In genomic region chr5:141615991-141616715, GRCh38 we compare ENCODE assay signal across 9 cellular contexts. TPM values are rescaled to one million over a fixed set of nuclear protein-coding genes. Genes with fewer than 3 reads are reported as not detected.
DNase-seq lines count a peak whose midpoint lies in the region; ATAC-seq, FAIRE-seq and TF ChIP-seq lines count a peak whose summit lies in the region.
"Had no signal": no experiment of that assay in that cellular context is flagged by ENCODE, and none has a peak within 500 bp of the region (broad histone marks: within the 10 kb centered on the region; RNA-seq: fewer than 3 reads in every experiment).

No MANE protein-coding gene starts in this region.

- TF ChIP-seq CTCF in OCI-LY1 (IDR thresholded peaks at IDR 0.05; ENCODE audit: low read length) (no peak), progenitor cell of endocrine pancreas (IDR thresholded peaks at IDR 0.05; ENCODE audit: unreplicated experiment) (no peak)

- no peaks in the 10 kb centered on the region for H4K20me1 ChIP-seq in OCI-LY1 (ENCODE audit: insufficient read depth, low read length)

- intact Hi-C loops in dendritic cell treated with granulocyte-macrophage colony-stimulating factor and Interleukin-4, amounts not matched to agents 40 ng/mL and 50 ng/mL, for 4 days (cut with micrococcal nuclease): no loop called here

- FAIRE-seq in GM18507 (lab: Jason Lieb, UNC): peak; percentile 47
- FAIRE-seq: islet of Langerhans had no signal

- peaks cover 31% of the 10 kb centered on the region for H3K36me3 Mint-ChIP-seq in dendritic cell treated with granulocyte-macrophage colony-stimulating factor and Interleukin-4, amounts not matched to agents 40 ng/mL and 50 ng/mL, for 4 days (ENCODE audit: low read depth)
- H3K36me3 Mint-ChIP-seq in progenitor cell of endocrine pancreas (ENCODE audit: insufficient read depth): peaks cover 2% of the 10 kb centered on the region

- ATAC-seq in GM18520 (IDR thresholded peaks at IDR 0.05; ENCODE audit: unreplicated experiment): no peak

- peak overlapping the region; percentile 92 for H3K27ac Mint-ChIP-seq in dendritic cell treated with granulocyte-macrophage colony-stimulating factor and Interleukin-4, amounts not matched to agents 40 ng/mL and 50 ng/mL, for 4 days
- peak overlapping the region; percentile 89 for H3K27ac Mint-ChIP-seq in progenitor cell of endocrine pancreas

- no peak overlapping the region for H3K27ac ChIP-seq in OCI-LY1 (ENCODE audit: low read depth, low read length, poor library complexity, severe bottlenecking)

- H3K9ac ChIP-seq in OCI-LY1 (ENCODE audit: low read length): no peak overlapping the region

- peak overlapping the region; percentile 83 for H3K4me2 ChIP-seq in OCI-LY1 (ENCODE audit: low read length)

- peaks cover 66% of the 10 kb centered on the region for H3K4me1 Mint-ChIP-seq in dendritic cell treated with granulocyte-macrophage colony-stimulating factor and Interleukin-4, amounts not matched to agents 40 ng/mL and 50 ng/mL, for 4 days (ENCODE audit: low read depth)
- peaks cover 34% of the 10 kb centered on the region for H3K4me1 Mint-ChIP-seq in progenitor cell of endocrine pancreas (ENCODE audit: low read depth)

- H3K4me3 ChIP-seq in OCI-LY1 (ENCODE audit: low read depth, low read length, poor library complexity, severe bottlenecking): peak overlapping the region; percentile 20

- H3K4me3 Mint-ChIP-seq in dendritic cell treated with granulocyte-macrophage colony-stimulating factor and Interleukin-4, amounts not matched to agents 40 ng/mL and 50 ng/mL, for 4 days: peak overlapping the region; percentile 92
- peak overlapping the region; percentile 99 for H3K4me3 Mint-ChIP-seq in progenitor cell of endocrine pancreas (ENCODE audit: low read depth)

- H3K9me3 ChIP-seq in OCI-LY1 (ENCODE audit: low read length): no peaks in the 10 kb centered on the region

- no peak for DNase-seq in GM18507 (ENCODE audit: extremely low spot score, insufficient read length, low read depth)
- no peak for DNase-seq in progenitor cell of endocrine pancreas (ENCODE audit: low spot score, unreplicated experiment)
- DNase-seq in GM03348 (ENCODE audit: low spot score): no peak
- DNase-seq in SHP77 (lab: John Stamatoyannopoulos, UW): no peak
- DNase-seq: SW 1271 had no signal

- H3K36me3 ChIP-seq in OCI-LY1 (ENCODE audit: insufficient read depth, low read length): peaks cover 25% of the 10 kb centered on the region

- H3K27me3 Mint-ChIP-seq in dendritic cell treated with granulocyte-macrophage colony-stimulating factor and Interleukin-4, amounts not matched to agents 40 ng/mL and 50 ng/mL, for 4 days: no peaks in the 10 kb centered on the region
- no peaks in the 10 kb centered on the region for H3K27me3 Mint-ChIP-seq in progenitor cell of endocrine pancreas

- H3K9me3 Mint-ChIP-seq in dendritic cell treated with granulocyte-macrophage colony-stimulating factor and Interleukin-4, amounts not matched to agents 40 ng/mL and 50 ng/mL, for 4 days: no peaks in the 10 kb centered on the region
- H3K9me3 Mint-ChIP-seq in progenitor cell of endocrine pancreas (ENCODE audit: low read depth): no peaks in the 10 kb centered on the region

- H3K9me2 ChIP-seq in OCI-LY1 (ENCODE audit: low read depth, low read length): no peaks in the 10 kb centered on the region

- peaks cover 31% of the 10 kb centered on the region for H3K4me1 ChIP-seq in OCI-LY1 (ENCODE audit: insufficient read depth, low read length, severe bottlenecking)

- peaks cover 23% of the 10 kb centered on the region; the same call in 1 of the 2 replicates for H3K79me2 ChIP-seq in OCI-LY1 (ENCODE audit: insufficient read depth, low read length)

- H3F3A ChIP-seq in OCI-LY1 (ENCODE audit: insufficient read depth, low read length): no peaks in the 10 kb centered on the region

- no peaks in the 10 kb centered on the region for H3K27me3 ChIP-seq in OCI-LY1 (ENCODE audit: insufficient read depth, low read length)

- H2AFZ ChIP-seq in OCI-LY1 (ENCODE audit: low read length): no peak overlapping the region

RNA-seq across cellular contexts. Expression of gene DIAPH1, which starts 2.6 kb away (rescaled TPM):
- 63.5 and 74.3 TPM in 2 replicates for total RNA-seq in progenitor cell of endocrine pancreas

RNA-seq across cellular contexts. Expression of gene HDAC3, which starts 20.5 kb away (rescaled TPM):
- total RNA-seq in progenitor cell of endocrine pancreas: 101 and 103 TPM in 2 replicates

RNA-seq across cellular contexts. Expression of gene RELL2, which starts 20.6 kb away (rescaled TPM):
- 5.2 and 6.7 TPM in 2 replicates for total RNA-seq in progenitor cell of endocrine pancreas

RNA-seq across cellular contexts. Expression of gene FCHSD1, which starts 35.1 kb away (rescaled TPM):
- 27.7 and 30.7 TPM in 2 replicates for total RNA-seq in progenitor cell of endocrine pancreas
